ENCODE assay signal across 24 cellular contexts in the genomic region with DNA sequence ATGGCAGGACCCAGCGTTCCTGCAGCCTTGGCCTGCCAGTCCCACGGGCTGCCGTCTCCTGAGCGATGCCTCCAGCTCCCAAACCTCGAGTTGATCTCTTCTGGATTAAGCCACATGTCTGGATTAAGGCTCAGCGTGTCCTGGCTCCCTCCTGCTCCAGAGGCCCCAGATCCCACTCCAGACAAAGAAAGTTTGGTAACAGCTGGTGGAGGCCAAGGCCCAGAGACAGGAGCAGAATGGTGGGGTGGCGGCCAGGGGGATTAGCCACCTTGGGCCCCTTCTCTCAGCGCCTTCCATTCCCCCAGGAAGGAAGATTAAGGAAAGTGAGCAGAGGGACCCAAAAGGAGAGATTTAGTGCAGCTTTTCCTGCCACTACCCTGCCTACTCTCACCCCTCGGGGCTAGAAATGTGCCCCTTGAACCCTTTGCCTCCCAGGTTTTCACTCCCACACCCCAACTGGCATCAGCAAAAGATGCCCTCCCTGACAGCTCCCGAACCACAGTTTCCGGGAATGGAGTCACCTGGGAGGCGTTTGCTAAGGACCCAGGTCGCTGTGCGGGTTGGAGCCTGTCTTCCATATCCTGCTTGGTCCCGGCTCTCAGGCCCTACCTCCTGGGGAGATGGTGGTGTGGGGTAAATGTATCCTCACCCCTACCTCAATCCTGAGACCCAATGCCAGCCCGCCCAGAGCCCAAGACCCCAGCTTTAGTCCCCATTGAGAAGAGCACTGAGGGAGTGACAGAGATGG. TPM values are rescaled to one million over a fixed set of nuclear protein-coding genes. Genes with fewer than 3 reads are reported as not detected.
"Had no signal": no experiment of that assay in that cellular context is flagged by ENCODE, and none has a peak within 500 bp of the region (broad histone marks: within the 10 kb centered on the region; RNA-seq: fewer than 3 reads in every experiment).

No MANE protein-coding gene starts in this region.

- H3K9me3 ChIP-seq: esophagus muscularis mucosa, pancreas, tibial artery had no signal

- H3K36me3 ChIP-seq: esophagus muscularis mucosa, pancreas, tibial artery had no signal

- H3K36me3 Mint-ChIP-seq: activated naive CD4-positive, alpha-beta T cell treated with anti-CD3 and anti-CD28 coated beads, Interleukin-2, amount 10 ng/mL, durations not matched to agents 7 days and 5 days; memory B cell; natural killer cell treated with Interleukin-12 subunit alpha and Interleukin-12 subunit beta and Interleukin-15 and Interleukin-18, amount 100 ng/mL, for 72 hours had no signal

- H3K27ac ChIP-seq: esophagus muscularis mucosa, pancreas, tibial artery had no signal

- H3K27me3 ChIP-seq: esophagus muscularis mucosa, pancreas, tibial artery had no signal

- H3K4me3 ChIP-seq: esophagus muscularis mucosa, pancreas, tibial artery had no signal

- FAIRE-seq: endometrium, frontal cortex, pancreas, urothelium cell line had no signal

- H3K4me3 Mint-ChIP-seq: activated naive CD4-positive, alpha-beta T cell treated with anti-CD3 and anti-CD28 coated beads, Interleukin-2, amount 10 ng/mL, durations not matched to agents 7 days and 5 days; activated naive CD8-positive, alpha-beta T cell treated with anti-CD3 and anti-CD28 coated beads, Interleukin-2, amount 50 U/mL, for 24 hours; activated T-cell treated with anti-CD3 and anti-CD28 coated beads, Interleukin-2, amount 50 U/mL, for 72 hours; memory B cell; natural killer cell treated with Interleukin-12 subunit alpha and Interleukin-12 subunit beta and Interleukin-15 and Interleukin-18, amount 100 ng/mL, for 72 hours; stimulated activated naive CD8-positive, alpha-beta T cell treated with anti-CD3 and anti-CD28 coated beads, Interleukin-15, Interleukin-2, amounts not matched to agents 100 ng/mL and 50 ng/mL, for 24 hours had no signal

- H3K9me3 Mint-ChIP-seq: activated naive CD4-positive, alpha-beta T cell treated with anti-CD3 and anti-CD28 coated beads, Interleukin-2, amount 10 ng/mL, durations not matched to agents 7 days and 5 days; activated naive CD8-positive, alpha-beta T cell treated with anti-CD3 and anti-CD28 coated beads, Interleukin-2, amount 50 U/mL, for 24 hours; activated T-cell treated with anti-CD3 and anti-CD28 coated beads, Interleukin-2, amount 50 U/mL, for 72 hours; memory B cell; natural killer cell treated with Interleukin-12 subunit alpha and Interleukin-12 subunit beta and Interleukin-15 and Interleukin-18, amount 100 ng/mL, for 72 hours; stimulated activated naive CD8-positive, alpha-beta T cell treated with anti-CD3 and anti-CD28 coated beads, Interleukin-15, Interleukin-2, amounts not matched to agents 100 ng/mL and 50 ng/mL, for 24 hours had no signal

- ATAC-seq: activated naive CD8-positive, alpha-beta T cell treated with anti-CD3 and anti-CD28 coated beads, Interleukin-2, amount 50 U/mL, for 24 hours; activated T-cell treated with anti-CD3 and anti-CD28 coated beads, Interleukin-2, amount 50 U/mL, for 72 hours; left ventricle myocardium superior; natural killer cell treated with Interleukin-12 subunit alpha and Interleukin-12 subunit beta and Interleukin-15 and Interleukin-18, amount 100 ng/mL, for 72 hours; pancreas; right cardiac atrium had no signal

- DNase-seq: activated CD4-positive, alpha-beta T cell treated with anti-CD3 and anti-CD28 coated beads for 4 hours; activated CD4-positive, alpha-beta T cell treated with anti-CD3 and anti-CD28 coated beads, Interleukin-2, amount 50 U/mL, for 48 hours; activated CD4-positive, CD25-positive, alpha-beta regulatory T cell; activated effector memory CD4-positive, alpha-beta T cell treated with anti-CD3 and anti-CD28 coated beads, Interleukin-2, amount 50 U/mL, for 16 hours; activated naive CD4-positive, alpha-beta T cell treated with anti-CD3 and anti-CD28 coated beads, Interleukin-2, amount 10 ng/mL, durations not matched to agents 7 days and 5 days; activated naive CD8-positive, alpha-beta T cell treated with anti-CD3 and anti-CD28 coated beads, Interleukin-2, amount 50 U/mL, for 24 hours; activated T-cell treated with anti-CD3 and anti-CD28 coated beads, Interleukin-2, amount 50 U/mL, for 72 hours; hippocampal formation; left ventricle myocardium superior; right cardiac atrium; stimulated activated CD4-positive, alpha-beta T cell treated with anti-CD3 and anti-CD28 coated beads, Interleukin-12 subunit alpha, Interleukin-12 subunit beta, amount 100 ng/mL, for 4 hours; stimulated activated CD4-positive, alpha-beta T cell treated with anti-CD3 and anti-CD28 coated beads, Interleukin-4, amount 100 ng/mL, for 4 hours; T-helper 9 cell; tibial artery had no signal

- H3K27me3 Mint-ChIP-seq: activated naive CD8-positive, alpha-beta T cell treated with anti-CD3 and anti-CD28 coated beads, Interleukin-2, amount 50 U/mL, for 24 hours; natural killer cell treated with Interleukin-12 subunit alpha and Interleukin-12 subunit beta and Interleukin-15 and Interleukin-18, amount 100 ng/mL, for 72 hours; stimulated activated naive CD8-positive, alpha-beta T cell treated with anti-CD3 and anti-CD28 coated beads, Interleukin-15, Interleukin-2, amounts not matched to agents 100 ng/mL and 50 ng/mL, for 24 hours had no signal

- H3K27ac Mint-ChIP-seq: activated naive CD4-positive, alpha-beta T cell treated with anti-CD3 and anti-CD28 coated beads, Interleukin-2, amount 10 ng/mL, durations not matched to agents 7 days and 5 days; activated naive CD8-positive, alpha-beta T cell treated with anti-CD3 and anti-CD28 coated beads, Interleukin-2, amount 50 U/mL, for 24 hours; activated T-cell treated with anti-CD3 and anti-CD28 coated beads, Interleukin-2, amount 50 U/mL, for 72 hours; memory B cell; natural killer cell treated with Interleukin-12 subunit alpha and Interleukin-12 subunit beta and Interleukin-15 and Interleukin-18, amount 100 ng/mL, for 72 hours; stimulated activated naive CD8-positive, alpha-beta T cell treated with anti-CD3 and anti-CD28 coated beads, Interleukin-15, Interleukin-2, amounts not matched to agents 100 ng/mL and 50 ng/mL, for 24 hours had no signal

RNA-seq across cellular contexts. Expression of gene SPDEF, which starts 6.9 kb away (rescaled TPM):
- total RNA-seq: esophagus muscularis mucosa; frontal cortex; left ventricle myocardium superior; natural killer cell treated with Interleukin-12 subunit alpha and Interleukin-12 subunit beta and Interleukin-15 and Interleukin-18, amount 100 ng/mL, for 72 hours; pulmonary artery endothelial cell; T-helper 1 cell treated with Interleukin-12 subunit alpha and Interleukin-12 subunit beta and Interleukin-4 antibody, amounts not matched to agents 30 ng/mL and 1 ng/mL, for 36 hours had no signal
